ENCODE assay signal across 1 cellular context in the genomic region with DNA sequence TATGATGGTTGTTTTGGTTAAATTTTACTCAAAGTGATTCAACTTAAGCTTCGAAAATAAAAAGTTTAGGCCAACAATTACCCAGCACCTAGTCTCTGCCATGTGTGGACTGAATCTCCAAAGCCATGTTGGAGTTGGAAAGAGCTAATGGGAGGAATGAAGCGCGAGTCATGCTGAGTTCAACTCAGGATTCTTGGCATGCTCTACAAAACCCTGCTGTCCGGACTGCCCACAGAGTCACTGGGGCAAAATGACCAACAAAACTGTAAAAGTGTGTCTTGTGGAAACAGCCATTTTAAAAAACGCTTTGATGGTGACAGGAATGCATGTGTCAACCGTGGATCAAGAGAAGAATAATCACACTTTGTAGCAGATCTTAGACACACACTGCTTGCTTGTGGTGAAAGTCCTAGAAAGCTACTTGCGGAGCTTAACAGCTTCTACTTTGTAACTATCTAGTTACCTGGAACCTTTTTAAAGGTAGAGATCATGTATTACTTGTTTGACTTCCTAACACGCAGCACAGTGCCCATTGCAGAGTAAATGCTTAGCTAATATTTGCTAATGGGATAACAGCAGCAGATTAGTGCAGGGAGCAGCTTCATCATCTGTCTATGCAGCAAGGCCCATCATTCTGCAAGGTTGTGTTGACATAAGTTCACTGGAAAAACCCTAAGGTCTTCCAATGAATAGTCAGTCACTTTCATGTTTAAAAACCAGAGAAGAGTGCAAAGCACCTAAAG.
TF ChIP-seq lines count a peak whose summit lies in the region.

No MANE protein-coding gene starts in this region.

TF ChIP-seq in WTC11, 78 proteins besides CTCF, POLR2A, EP300 and RAD21 (continued from another document):
- TF ChIP-seq, protein P1, sequence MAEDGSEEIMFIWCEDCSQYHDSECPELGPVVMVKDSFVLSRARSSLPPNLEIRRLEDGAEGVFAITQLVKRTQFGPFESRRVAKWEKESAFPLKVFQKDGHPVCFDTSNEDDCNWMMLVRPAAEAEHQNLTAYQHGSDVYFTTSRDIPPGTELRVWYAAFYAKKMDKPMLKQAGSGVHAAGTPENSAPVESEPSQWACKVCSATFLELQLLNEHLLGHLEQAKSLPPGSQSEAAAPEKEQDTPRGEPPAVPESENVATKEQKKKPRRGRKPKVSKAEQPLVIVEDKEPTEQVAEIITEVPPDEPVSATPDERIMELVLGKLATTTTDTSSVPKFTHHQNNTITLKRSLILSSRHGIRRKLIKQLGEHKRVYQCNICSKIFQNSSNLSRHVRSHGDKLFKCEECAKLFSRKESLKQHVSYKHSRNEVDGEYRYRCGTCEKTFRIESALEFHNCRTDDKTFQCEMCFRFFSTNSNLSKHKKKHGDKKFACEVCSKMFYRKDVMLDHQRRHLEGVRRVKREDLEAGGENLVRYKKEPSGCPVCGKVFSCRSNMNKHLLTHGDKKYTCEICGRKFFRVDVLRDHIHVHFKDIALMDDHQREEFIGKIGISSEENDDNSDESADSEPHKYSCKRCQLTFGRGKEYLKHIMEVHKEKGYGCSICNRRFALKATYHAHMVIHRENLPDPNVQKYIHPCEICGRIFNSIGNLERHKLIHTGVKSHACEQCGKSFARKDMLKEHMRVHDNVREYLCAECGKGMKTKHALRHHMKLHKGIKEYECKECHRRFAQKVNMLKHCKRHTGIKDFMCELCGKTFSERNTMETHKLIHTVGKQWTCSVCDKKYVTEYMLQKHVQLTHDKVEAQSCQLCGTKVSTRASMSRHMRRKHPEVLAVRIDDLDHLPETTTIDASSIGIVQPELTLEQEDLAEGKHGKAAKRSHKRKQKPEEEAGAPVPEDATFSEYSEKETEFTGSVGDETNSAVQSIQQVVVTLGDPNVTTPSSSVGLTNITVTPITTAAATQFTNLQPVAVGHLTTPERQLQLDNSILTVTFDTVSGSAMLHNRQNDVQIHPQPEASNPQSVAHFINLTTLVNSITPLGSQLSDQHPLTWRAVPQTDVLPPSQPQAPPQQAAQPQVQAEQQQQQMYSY (CRISPR knock-in tag; IDR thresholded peaks at IDR 0.05), result no peak
- TF ChIP-seq, protein P2, sequence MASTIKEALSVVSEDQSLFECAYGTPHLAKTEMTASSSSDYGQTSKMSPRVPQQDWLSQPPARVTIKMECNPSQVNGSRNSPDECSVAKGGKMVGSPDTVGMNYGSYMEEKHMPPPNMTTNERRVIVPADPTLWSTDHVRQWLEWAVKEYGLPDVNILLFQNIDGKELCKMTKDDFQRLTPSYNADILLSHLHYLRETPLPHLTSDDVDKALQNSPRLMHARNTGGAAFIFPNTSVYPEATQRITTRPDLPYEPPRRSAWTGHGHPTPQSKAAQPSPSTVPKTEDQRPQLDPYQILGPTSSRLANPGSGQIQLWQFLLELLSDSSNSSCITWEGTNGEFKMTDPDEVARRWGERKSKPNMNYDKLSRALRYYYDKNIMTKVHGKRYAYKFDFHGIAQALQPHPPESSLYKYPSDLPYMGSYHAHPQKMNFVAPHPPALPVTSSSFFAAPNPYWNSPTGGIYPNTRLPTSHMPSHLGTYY (CRISPR knock-in tag; IDR thresholded peaks at IDR 0.05), result no peak
- TF ChIP-seq NFE2L1 (CRISPR knock-in tag; IDR thresholded peaks at IDR 0.05) (no peak), NR2C2 (CRISPR knock-in tag; IDR thresholded peaks at IDR 0.05) (no peak), OVOL2 (CRISPR knock-in tag; IDR thresholded peaks at IDR 0.05; ENCODE audit: borderline replicate concordance) (no peak), RORB (CRISPR knock-in tag; IDR thresholded peaks at IDR 0.05) (no peak)
- TF ChIP-seq, protein P3, sequence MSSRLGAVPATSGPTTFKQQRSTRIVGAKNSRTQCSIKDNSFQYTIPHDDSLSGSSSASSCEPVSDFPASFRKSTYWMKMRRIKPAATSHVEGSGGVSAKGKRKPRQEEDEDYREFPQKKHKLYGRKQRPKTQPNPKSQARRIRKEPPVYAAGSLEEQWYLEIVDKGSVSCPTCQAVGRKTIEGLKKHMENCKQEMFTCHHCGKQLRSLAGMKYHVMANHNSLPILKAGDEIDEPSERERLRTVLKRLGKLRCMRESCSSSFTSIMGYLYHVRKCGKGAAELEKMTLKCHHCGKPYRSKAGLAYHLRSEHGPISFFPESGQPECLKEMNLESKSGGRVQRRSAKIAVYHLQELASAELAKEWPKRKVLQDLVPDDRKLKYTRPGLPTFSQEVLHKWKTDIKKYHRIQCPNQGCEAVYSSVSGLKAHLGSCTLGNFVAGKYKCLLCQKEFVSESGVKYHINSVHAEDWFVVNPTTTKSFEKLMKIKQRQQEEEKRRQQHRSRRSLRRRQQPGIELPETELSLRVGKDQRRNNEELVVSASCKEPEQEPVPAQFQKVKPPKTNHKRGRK (CRISPR knock-in tag; IDR thresholded peaks at IDR 0.05; ENCODE audit: borderline replicate concordance), result no peak
- TF ChIP-seq, protein P4, sequence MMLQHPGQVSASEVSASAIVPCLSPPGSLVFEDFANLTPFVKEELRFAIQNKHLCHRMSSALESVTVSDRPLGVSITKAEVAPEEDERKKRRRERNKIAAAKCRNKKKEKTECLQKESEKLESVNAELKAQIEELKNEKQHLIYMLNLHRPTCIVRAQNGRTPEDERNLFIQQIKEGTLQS (CRISPR knock-in tag; conservative IDR thresholded peaks at IDR 0.05), result no peak
- TF ChIP-seq, protein P5, sequence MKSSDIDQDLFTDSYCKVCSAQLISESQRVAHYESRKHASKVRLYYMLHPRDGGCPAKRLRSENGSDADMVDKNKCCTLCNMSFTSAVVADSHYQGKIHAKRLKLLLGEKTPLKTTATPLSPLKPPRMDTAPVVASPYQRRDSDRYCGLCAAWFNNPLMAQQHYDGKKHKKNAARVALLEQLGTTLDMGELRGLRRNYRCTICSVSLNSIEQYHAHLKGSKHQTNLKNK (CRISPR knock-in tag; IDR thresholded peaks at IDR 0.05), result no peak
